In genomic region chr11:95148938-95149337, GRCh38 we compare ENCODE assay signal across 16 cellular contexts. TPM values are rescaled to one million over a fixed set of nuclear protein-coding genes. Genes with fewer than 3 reads are reported as not detected.
DNase-seq lines count a peak whose midpoint lies in the region; TF ChIP-seq lines count a peak whose summit lies in the region.
"Had no signal": no experiment of that assay in that cellular context is flagged by ENCODE, and none has a peak within 500 bp of the region (broad histone marks: within the 10 kb centered on the region; RNA-seq: fewer than 3 reads in every experiment).

No MANE protein-coding gene starts in this region.

- H2BK5ac ChIP-seq in mesenchymal stem cell (ENCODE audit: low read depth, low read length, poor library complexity, severe bottlenecking) = no peak overlapping the region

- peak overlapping the region in 1 of 2 experiments; percentile 32 for H3K23ac ChIP-seq in mesenchymal stem cell (ENCODE audit: low read length in 2 of 2)

- H3K9me3 Mint-ChIP-seq in CD8-positive, alpha-beta memory T cell = peaks cover 0 to 1% (median 0%) of the 10 kb centered on the region in 5 donors
- H3K9me3 Mint-ChIP-seq: activated T-cell treated with anti-CD3 and anti-CD28 coated beads, Interleukin-2, amount 50 U/mL, for 4 hours; memory B cell had no signal

- H3K9me3 ChIP-seq in mesenchymal stem cell (ENCODE audit: control insufficient read depth, low read length) (no peaks in the 10 kb centered on the region), spleen (no peaks in the 10 kb centered on the region)
- no peaks in the 10 kb centered on the region for H3K9me3 ChIP-seq in CD8-positive, alpha-beta memory T cell (ENCODE audit: low read length)
- H3K9me3 ChIP-seq: ovary had no signal

- H3K14ac ChIP-seq in mesenchymal stem cell (ENCODE audit: low read length in 2 of 2) = peak overlapping the region in 1 of 2 experiments; percentile 58

- H3K4me2 ChIP-seq in mesenchymal stem cell (ENCODE audit: low read length, poor library complexity, severe bottlenecking) = no peak overlapping the region

- peak overlapping the region; percentile 87 for H4K91ac ChIP-seq in mesenchymal stem cell (ENCODE audit: low read length)

- H3K4me3 Mint-ChIP-seq in CD8-positive, alpha-beta memory T cell = peak overlapping the region in 3 of 7 donors; percentile 3 to 93 (median 18)
- H3K4me3 Mint-ChIP-seq: memory B cell had no signal

- peaks cover 23 to 33% (median 27%) of the 10 kb centered on the region in 3 donors for H3K4me1 Mint-ChIP-seq in CD8-positive, alpha-beta memory T cell

- peaks cover 0 to 6% (median 0%) of the 10 kb centered on the region in 3 donors for H3K36me3 Mint-ChIP-seq in CD8-positive, alpha-beta memory T cell
- H3K36me3 Mint-ChIP-seq: memory B cell had no signal

- H4K8ac ChIP-seq in mesenchymal stem cell (ENCODE audit: low read length) = peak overlapping the region; percentile 87

- H3K27ac Mint-ChIP-seq in CD8-positive, alpha-beta memory T cell = peak overlapping the region in 1 of 8 donors; percentile 51
- H3K27ac Mint-ChIP-seq: memory B cell had no signal

- intact Hi-C loops in spleen (cut with DNase I; ENCODE audit: low total_unique reads) = loop anchor here (5.0 kb wide), 1 partner anchor 72 kb away; no protein-coding TSS in a partner anchor

- H3K27me3 Mint-ChIP-seq in CD8-positive, alpha-beta memory T cell = peaks cover 9 to 21% of the 10 kb centered on the region in 2 donors
- H3K27me3 Mint-ChIP-seq: memory B cell had no signal

- peak overlapping the region in 1 of 2 experiments; percentile 83 for H3K4ac ChIP-seq in mesenchymal stem cell (ENCODE audit: low read depth in 1 of 2, low read length in 2 of 2)

- no peak for TF ChIP-seq CTCF in spleen (IDR thresholded peaks at IDR 0.05 in 8 of 11, conservative IDR thresholded peaks at IDR 0.05 in 3 of 11)

- peaks cover 20% of the 10 kb centered on the region for H3K4me1 ChIP-seq in mesenchymal stem cell (ENCODE audit: control insufficient read depth, insufficient read depth, low read depth, low read length)
- peaks cover 22 to 70% (median 43%) of the 10 kb centered on the region in 6 donors for H3K4me1 ChIP-seq in spleen
- peaks cover 19% of the 10 kb centered on the region for H3K4me1 ChIP-seq in CD8-positive, alpha-beta memory T cell (ENCODE audit: insufficient read depth, low read length)

- DNase-seq in MV-4-11 (lab: John Stamatoyannopoulos, UW) (peak; percentile 16), mesenchymal stem cell (no peak), spleen (no peak), amygdala (lab: John Stamatoyannopoulos, UW) (no peak)
- no peak for DNase-seq in stimulated activated naive CD4-positive, alpha-beta T cell treated with Interleukin-2 at 50 U/mL for 16 hours (lab: John Stamatoyannopoulos, UW)
- DNase-seq in CD8-positive, alpha-beta memory T cell = no peak
- DNase-seq: activated CD4-positive, alpha-beta T cell treated with anti-CD3 and anti-CD28 coated beads, Interleukin-2, amount 50 U/mL, for 48 hours; activated T-cell treated with anti-CD3 and anti-CD28 coated beads, Interleukin-2, amount 50 U/mL, for 4 hours; AML-193; KG1; NCI-H1417 treated with DMSO at 0.1 percent for 48 hours; ovary; SHP77 treated with DMSO at 0.1 percent for 48 hours; stimulated activated naive CD8-positive, alpha-beta T cell treated with anti-CD3 and anti-CD28 coated beads, Interleukin-15, Interleukin-2, amounts not matched to agents 100 U/mL and 50 U/mL, for 24 hours had no signal

- peak overlapping the region; percentile 19 for H2AK5ac ChIP-seq in mesenchymal stem cell (ENCODE audit: low read length, severe bottlenecking)

- peak overlapping the region; percentile 68 to 81 for H3K18ac ChIP-seq in mesenchymal stem cell (ENCODE audit: low read depth in 1 of 2, low read length in 2 of 2)

- TF ChIP-seq POLR2A in spleen (IDR thresholded peaks at IDR 0.05) = no peak

- no peak overlapping the region for H2AFZ ChIP-seq in mesenchymal stem cell (ENCODE audit: low read depth, low read length)

- WGBS in mesenchymal stem cell = 71% methylated on average over 2 of the region's 2 CpGs
- WGBS in spleen, 5 donors = 53 to 66% (median 59%) methylated on average over 2 of the region's 2 CpGs

- no peaks in the 10 kb centered on the region for H3K36me3 ChIP-seq in mesenchymal stem cell (ENCODE audit: control insufficient read depth in 1 of 2, insufficient read depth in 2 of 2, low read depth in 1 of 2, low read length in 2 of 2)
- no peaks in the 10 kb centered on the region for H3K36me3 ChIP-seq in spleen
- no peaks in the 10 kb centered on the region for H3K36me3 ChIP-seq in CD8-positive, alpha-beta memory T cell (ENCODE audit: insufficient read depth, low read length)
- H3K36me3 ChIP-seq: ovary had no signal

- peak overlapping the region; percentile 14 for H3K27ac ChIP-seq in angular gyrus (ENCODE audit: low read depth, low read length)
- peak overlapping the region; percentile 22 for H3K27ac ChIP-seq in mesenchymal stem cell (ENCODE audit: low read length, poor library complexity, severe bottlenecking)
- peak overlapping the region in 7 of 8 donors; percentile 41 to 96 (median 92) for H3K27ac ChIP-seq in spleen
- no peak overlapping the region for H3K27ac ChIP-seq in CD8-positive, alpha-beta memory T cell (ENCODE audit: low read depth, low read length)
- H3K27ac ChIP-seq: ovary had no signal

- no peak overlapping the region for H2BK120ac ChIP-seq in mesenchymal stem cell (ENCODE audit: low read depth, low read length)

- no peaks in the 10 kb centered on the region for H3K79me1 ChIP-seq in mesenchymal stem cell (replicated peaks; ENCODE audit: low read length, poor library complexity, severe bottlenecking)

- H3K4me3 ChIP-seq in mesenchymal stem cell (ENCODE audit: insufficient read depth in 1 of 2, low read depth in 1 of 2, low read length in 2 of 2) (no peak overlapping the region), spleen (no peak overlapping the region)
- H3K4me3 ChIP-seq in CD8-positive, alpha-beta memory T cell (ENCODE audit: low read length) = no peak overlapping the region
- H3K4me3 ChIP-seq: ovary had no signal

- CTCF ChIA-PET in CD8-positive, alpha-beta memory T cell (lab: Charles Lee) = interaction anchor here (1.3 to 14.5 kb wide), 2 partner anchors 12 to 553 kb away, joined by 3 to 335 read pairs; no protein-coding TSS in a partner anchor

- no peak overlapping the region for H3K9ac ChIP-seq in mesenchymal stem cell (ENCODE audit: low read length)

- H3K27me3 ChIP-seq in mesenchymal stem cell (ENCODE audit: control insufficient read depth in 1 of 2, insufficient read depth in 1 of 2, low read length in 2 of 2) (no peaks in the 10 kb centered on the region), spleen (replicated peaks in 1 of 7) (no peaks in the 10 kb centered on the region)
- no peaks in the 10 kb centered on the region for H3K27me3 ChIP-seq in CD8-positive, alpha-beta memory T cell (ENCODE audit: insufficient read depth, low read length, poor library complexity, severe bottlenecking)
- H3K27me3 ChIP-seq: ovary had no signal

- POLR2A ChIA-PET in CD8-positive, alpha-beta memory T cell (lab: Charles Lee) = interaction anchor here (1.1 kb wide), 1 partner anchor 81 kb away, joined by 3 read pairs; no protein-coding TSS in a partner anchor

- H2BK12ac ChIP-seq in mesenchymal stem cell (ENCODE audit: low read length in 2 of 2) = peak overlapping the region; percentile 85 to 98

- no peak overlapping the region for H2BK15ac ChIP-seq in mesenchymal stem cell (ENCODE audit: low read depth, poor library complexity, severe bottlenecking)

RNA-seq across cellular contexts. Expression of gene ENDOD1, which starts 59.3 kb away (rescaled TPM):
- 46.6 TPM for polyA plus RNA-seq in mesenchymal stem cell (2013, experiment 1 of 2)
- 46.8 TPM for polyA plus RNA-seq in mesenchymal stem cell (2013, experiment 2 of 2)
- total RNA-seq in spleen = 10 to 100 TPM; 34.3 to 80.5 (median 70.5) TPM
- 10 to 100 TPM in 1 of 3 donors, 1 to 10 TPM in 2; 6.3 to 12.5 (median 9.8) TPM for polyA plus RNA-seq in spleen
- 10 to 100 TPM; 29.6 to 30.1 TPM for total RNA-seq in CD8-positive, alpha-beta memory T cell
- 11.1 TPM for polyA plus RNA-seq in CD8-positive, alpha-beta memory T cell
